Comparison of ENCODE assay signal across 8 cellular contexts in the genomic region with DNA sequence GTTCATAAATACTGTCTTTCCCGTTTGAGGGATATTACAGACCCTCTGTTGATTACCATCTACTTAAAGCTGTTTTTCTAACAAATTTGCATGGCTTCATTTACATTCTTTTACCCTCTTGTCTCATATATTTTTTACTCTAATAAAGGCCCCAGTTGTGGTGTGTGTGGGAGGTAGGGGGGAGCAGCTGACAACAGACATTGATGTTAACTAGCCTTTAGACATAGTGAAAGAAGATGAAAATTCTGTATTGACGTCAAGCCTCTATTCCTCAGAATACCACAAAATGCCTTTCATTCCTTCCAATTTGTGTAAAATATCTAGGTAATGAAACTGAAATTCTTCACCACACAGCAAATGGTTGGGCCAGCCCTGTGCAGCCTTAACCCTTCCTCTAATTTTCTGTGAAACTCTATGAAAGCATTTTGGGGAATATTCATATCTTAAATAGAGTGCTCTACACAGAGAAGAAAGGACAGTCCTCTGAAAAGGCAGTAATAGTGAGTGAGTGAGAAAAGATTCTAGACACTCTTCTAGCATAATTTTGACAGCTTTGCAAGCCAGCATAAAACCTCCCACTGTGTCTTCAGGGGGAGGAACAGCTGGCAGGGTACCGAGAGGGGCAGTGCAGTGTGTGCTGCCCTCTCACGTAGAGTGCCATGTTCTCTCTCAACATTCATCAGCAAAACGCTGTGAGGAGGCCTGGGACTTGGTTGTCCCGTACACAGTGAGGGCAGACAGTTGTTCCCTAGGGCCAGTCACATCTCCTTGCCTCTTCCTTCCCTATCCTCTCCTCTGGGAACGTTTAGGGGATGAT. TPM values are rescaled to one million over a fixed set of nuclear protein-coding genes. Genes with fewer than 3 reads are reported as not detected.
DNase-seq lines count a peak whose midpoint lies in the region; ATAC-seq and TF ChIP-seq lines count a peak whose summit lies in the region.

No MANE protein-coding gene starts in this region.

- POLR2A ChIA-PET in GM10248 (lab: Yijun Ruan, JAX): interaction anchor here (0.6 kb wide), 1 partner anchor 1061 kb away, joined by 4 read pairs; no protein-coding TSS in a partner anchor

- no peaks in the 10 kb centered on the region for H3K27me3 Mint-ChIP-seq in activated T-cell treated with anti-CD3 and anti-CD28 coated beads, Interleukin-2, amount 50 U/mL, for 72 hours (ENCODE audit: low read depth)

- H3K36me3 Mint-ChIP-seq in activated T-cell treated with anti-CD3 and anti-CD28 coated beads, Interleukin-2, amount 50 U/mL, for 72 hours (ENCODE audit: insufficient read depth in 2 of 2): peaks cover 2 to 27% of the 10 kb centered on the region in 2 donors

- no peak for TF ChIP-seq POLR2A in GM18505 (IDR thresholded peaks at IDR 0.05; ENCODE audit: borderline replicate concordance, extremely low read depth, insufficient read depth, insufficient read length)

- ATAC-seq in HG02798 (IDR thresholded peaks at IDR 0.05; ENCODE audit: poor library complexity, unreplicated experiment) (peak; percentile 54), GM18505 (IDR thresholded peaks at IDR 0.05; ENCODE audit: unreplicated experiment) (no peak)
- ATAC-seq in activated T-cell treated with anti-CD3 and anti-CD28 coated beads, Interleukin-2, amount 50 U/mL, for 72 hours (replicated peaks in 1 of 2): peak; percentile 79 to 84

- peak overlapping the region; percentile 72 to 92 for H3K4me3 Mint-ChIP-seq in activated T-cell treated with anti-CD3 and anti-CD28 coated beads, Interleukin-2, amount 50 U/mL, for 72 hours

- no peaks in the 10 kb centered on the region for H3K9me3 Mint-ChIP-seq in activated T-cell treated with anti-CD3 and anti-CD28 coated beads, Interleukin-2, amount 50 U/mL, for 72 hours

- DNase-seq in GM10248 (ENCODE audit: extremely low spot score): peak; percentile 52
- DNase-seq in activated T-cell treated with anti-CD3 and anti-CD28 coated beads, Interleukin-2, amount 50 U/mL, for 72 hours: peak; percentile 53 to 68
- peak; percentile 66 for DNase-seq in myocyte (ENCODE audit: low read depth)
- DNase-seq in Ammon's horn (ENCODE audit: low spot score): no peak
- no peak for DNase-seq in NCI-H2196 treated with DMSO at 0.1 percent for 48 hours (lab: John Stamatoyannopoulos, UW; ENCODE audit: unreplicated experiment)
- DNase-seq in NCI-H526 treated with DMSO at 0.1 percent for 48 hours (lab: John Stamatoyannopoulos, UW): no peak

- peak overlapping the region; percentile 99 for H3K27ac Mint-ChIP-seq in activated T-cell treated with anti-CD3 and anti-CD28 coated beads, Interleukin-2, amount 50 U/mL, for 72 hours

- no peak for TF ChIP-seq CTCF in GM10248 (IDR thresholded peaks at IDR 0.05; ENCODE audit: control extremely low read depth, extremely low read depth, low read depth, missing control alignments)

- peaks cover 76% of the 10 kb centered on the region for H3K4me1 Mint-ChIP-seq in activated T-cell treated with anti-CD3 and anti-CD28 coated beads, Interleukin-2, amount 50 U/mL, for 72 hours (ENCODE audit: low read depth)

- CTCF ChIA-PET in GM10248 (lab: Yijun Ruan, JAX): interaction anchor here (0.8 to 4.0 kb wide), 15 partner anchors 10 to 131 kb away, joined by 3 to 16 read pairs (median 4); a partner anchor contains a TSS

RNA-seq across cellular contexts. Expression of a gene that starts 20.1 kb away (rescaled TPM):
- total RNA-seq in activated T-cell treated with anti-CD3 and anti-CD28 coated beads, Interleukin-2, amount 50 U/mL, for 72 hours: 10 to 100 TPM; 82.5 to 87.6 TPM
- total RNA-seq in myocyte: 21.4 and 25.3 TPM in 2 replicates
- polyA plus RNA-seq in myocyte (2012): 64.2 TPM

Comparison
In these comparisons a context has a peak if more than half of its experiments do, and no peak if none do; other contexts are left out.
1. DNase-seq: peak in GM10248 (single experiment), activated T-cell treated with anti-CD3 and anti-CD28 coated beads, Interleukin-2, amount 50 U/mL, for 72 hours (2 of 2) and myocyte (single experiment); none in Ammon's horn (single experiment), NCI-H2196 treated with DMSO at 0.1 percent for 48 hours (single experiment) and NCI-H526 treated with DMSO at 0.1 percent for 48 hours (single experiment).